Comparison of ENCODE assay signal across 13 cellular contexts in the genomic region with DNA sequence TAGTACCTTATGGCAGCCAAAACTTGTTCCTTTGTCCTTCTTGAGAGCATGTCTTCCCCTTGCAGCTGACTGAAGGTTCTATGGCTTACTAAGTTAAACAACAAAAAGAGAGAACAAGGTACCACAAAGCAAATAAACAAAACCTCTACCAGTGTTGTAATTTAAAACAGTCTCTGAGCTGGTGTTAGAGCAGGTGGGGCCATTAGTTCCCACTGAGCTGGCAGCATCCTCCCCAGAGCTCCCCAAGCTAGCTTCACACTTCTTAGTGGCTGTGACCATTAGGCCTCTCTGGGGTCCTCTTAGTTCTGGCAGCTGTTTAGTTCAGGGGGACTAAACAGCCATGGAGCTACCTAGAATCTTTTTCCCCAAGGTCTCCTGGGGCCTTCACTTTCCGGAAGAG.
DNase-seq lines count a peak whose midpoint lies in the region; ATAC-seq, FAIRE-seq and TF ChIP-seq lines count a peak whose summit lies in the region.
"Had no signal": no experiment of that assay in that cellular context is flagged by ENCODE, and none has a peak within 500 bp of the region (broad histone marks: within the 10 kb centered on the region; RNA-seq: fewer than 3 reads in every experiment).

No MANE protein-coding gene starts in this region.

- H3K27ac Mint-ChIP-seq in GM23338, result no peak overlapping the region
- peak overlapping the region; percentile 97 for H3K27ac Mint-ChIP-seq in nephron progenitor cell

- peak overlapping the region; percentile 4 to 53; a peak in 4 of 6 replicates for H3K27ac ChIP-seq in A549
- no peak overlapping the region for H3K27ac ChIP-seq in GM23338 (ENCODE audit: low read depth)

- H3K9me3 Mint-ChIP-seq in GM23338 (no peaks in the 10 kb centered on the region), nephron progenitor cell (no peaks in the 10 kb centered on the region)

- H3F3A ChIP-seq in GM23338 (replicated peaks; ENCODE audit: low read depth), result no peaks in the 10 kb centered on the region

- H3K4me1 ChIP-seq in A549 (peaks cover 55% of the 10 kb centered on the region), GM23338 (ENCODE audit: insufficient read depth) (peaks cover 32% of the 10 kb centered on the region)

- WGBS in A549 (ENCODE audit: missing lambda C conversion rate), result 92% methylated on average over 1 of the region's 1 CpG

- H3K4me3 ChIP-seq in A549 (no peak overlapping the region), GM23338 (no peak overlapping the region)
- H3K4me3 ChIP-seq: HAP-1 had no signal

- TF ChIP-seq CTCF in A549 (IDR thresholded peaks at IDR 0.05), result no peak
- TF ChIP-seq CTCF in GM23338 (conservative IDR thresholded peaks at IDR 0.05; ENCODE audit: low read depth in 2 of 2), result no peak
- no peak for TF ChIP-seq CTCF in nephron progenitor cell (IDR thresholded peaks at IDR 0.05)

- POLR2A ChIA-PET in A549 (lab: Yijun Ruan, JAX), result no interaction called here

- no peaks in the 10 kb centered on the region for H3K9me2 ChIP-seq in GM23338 (ENCODE audit: insufficient read depth)

- H3K4me2 ChIP-seq in A549 (0 out of 3 replicates have a peak overlapping the region, but pooled peaks have one; percentile 3), GM23338 (no peak overlapping the region)

- CTCF ChIA-PET in A549 (lab: Yijun Ruan, JAX), result interaction anchor here (0.5 to 1.4 kb wide), 3 partner anchors 12 to 39 kb away, joined by 3 to 7 read pairs (median 4); no protein-coding TSS in a partner anchor

- H3K4me3 Mint-ChIP-seq in GM23338, result no peak overlapping the region
- no peak overlapping the region for H3K4me3 Mint-ChIP-seq in nephron progenitor cell

- H3K27me3 Mint-ChIP-seq in GM23338 (ENCODE audit: insufficient read depth, low read depth, poor library complexity) (peaks cover 3% of the 10 kb centered on the region), nephron progenitor cell (ENCODE audit: low read depth, poor library complexity) (no peaks in the 10 kb centered on the region)

- no peak for FAIRE-seq in A549 (lab: Jason Lieb, UNC)
- FAIRE-seq: GM19239 had no signal

- ATAC-seq in A549 (no peak), GM23338 (peak; percentile 68)
- ATAC-seq: PC-3 had no signal

- peaks cover 32% of the 10 kb centered on the region for H3K4me1 Mint-ChIP-seq in GM23338
- H3K4me1 Mint-ChIP-seq in nephron progenitor cell, result peaks cover 60% of the 10 kb centered on the region

- no peak for TF ChIP-seq EP300 in A549 (IDR thresholded peaks at IDR 0.05)

- 0 out of 2 replicates have a peak overlapping the region, but pooled peaks have one; percentile 33 for H2AFZ ChIP-seq in GM23338

- H3K27me3 ChIP-seq in GM23338 (ENCODE audit: insufficient read depth), result no peaks in the 10 kb centered on the region

- TF ChIP-seq RAD21 in A549 (conservative IDR thresholded peaks at IDR 0.05 in 1 of 2, IDR thresholded peaks at IDR 0.05 in 1 of 2), result no peak

- no peaks in the 10 kb centered on the region for H3K9me3 ChIP-seq in A549
- H3K9me3 ChIP-seq: HAP-1 had no signal

- no peaks in the 10 kb centered on the region for H3K36me3 ChIP-seq in GM23338 (ENCODE audit: insufficient read depth)
- H3K36me3 ChIP-seq: HAP-1 had no signal

- no peaks in the 10 kb centered on the region for H3K79me2 ChIP-seq in GM23338 (replicated peaks; ENCODE audit: insufficient read depth)

- no peaks in the 10 kb centered on the region for H4K20me1 ChIP-seq in GM23338 (replicated peaks; ENCODE audit: insufficient read depth)

- TF ChIP-seq POLR2A in A549 (IDR thresholded peaks at IDR 0.05; ENCODE audit: low read length), result no peak

- no peaks in the 10 kb centered on the region for H3K36me3 Mint-ChIP-seq in GM23338 (ENCODE audit: low read depth)
- no peaks in the 10 kb centered on the region for H3K36me3 Mint-ChIP-seq in nephron progenitor cell (ENCODE audit: low read depth)

- no peak for DNase-seq in A549 (ENCODE audit: low read depth in 1 of 2, low spot score in 1 of 2)
- DNase-seq in GM23338 (ENCODE audit: low spot score), result no peak
- peak; percentile 64 for DNase-seq in NCI-H69 (lab: John Stamatoyannopoulos, UW)
- DNase-seq in nephron progenitor cell, result no peak
- DNase-seq in NCI-H2196 treated with DMSO at 0.1 percent for 48 hours (lab: John Stamatoyannopoulos, UW; ENCODE audit: unreplicated experiment), result no peak
- DNase-seq in cerebellum (ENCODE audit: low spot score), result no peak
- no peak for DNase-seq in DMS153 treated with DMSO at 0.1 percent for 48 hours (lab: John Stamatoyannopoulos, UW; ENCODE audit: unreplicated experiment)
- DNase-seq: MV-4-11, NCI-H2029 treated with DMSO at 0.1 percent for 48 hours, NCI-H526 treated with DMSO at 0.1 percent for 48 hours, PC-3 had no signal

TF ChIP-seq in A549, 52 proteins besides CTCF, POLR2A, EP300 and RAD21 (continues in another document):
- TF ChIP-seq EHF (CRISPR knock-in tag; IDR thresholded peaks at IDR 0.05) (no peak), SREBF2 (IDR thresholded peaks at IDR 0.05) (no peak), FOSL2 (IDR thresholded peaks at IDR 0.05) (no peak), FOSL2 (CRISPR knock-in tag; IDR thresholded peaks at IDR 0.05) (no peak), CHD2 (IDR thresholded peaks at IDR 0.05; ENCODE audit: low read length, partially characterized antibody) (no peak), RCOR1 (IDR thresholded peaks at IDR 0.05; ENCODE audit: low read depth, low read length) (no peak), RARB (CRISPR knock-in tag; IDR thresholded peaks at IDR 0.05) (no peak), HOXA7 (CRISPR knock-in tag; IDR thresholded peaks at IDR 0.05) (no peak), KDM1A (IDR thresholded peaks at IDR 0.05; ENCODE audit: low read depth) (no peak), TFCP2L1 (CRISPR knock-in tag; IDR thresholded peaks at IDR 0.05) (no peak), BHLHE40 (IDR thresholded peaks at IDR 0.05; ENCODE audit: low read depth, low read length) (no peak), CHD4 (IDR thresholded peaks at IDR 0.05; ENCODE audit: borderline replicate concordance) (no peak), KDM5A (IDR thresholded peaks at IDR 0.05) (no peak), FOSB (CRISPR knock-in tag; IDR thresholded peaks at IDR 0.05) (no peak), NR3C1 (IDR thresholded peaks at IDR 0.05) (no peak), HOXB13 (CRISPR knock-in tag; IDR thresholded peaks at IDR 0.05; ENCODE audit: low read depth) (no peak)
- TF ChIP-seq, protein P1, sequence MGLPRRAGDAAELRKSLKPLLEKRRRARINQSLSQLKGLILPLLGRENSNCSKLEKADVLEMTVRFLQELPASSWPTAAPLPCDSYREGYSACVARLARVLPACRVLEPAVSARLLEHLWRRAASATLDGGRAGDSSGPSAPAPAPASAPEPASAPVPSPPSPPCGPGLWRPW (IDR thresholded peaks at IDR 0.05), result no peak
- TF ChIP-seq, protein P2, sequence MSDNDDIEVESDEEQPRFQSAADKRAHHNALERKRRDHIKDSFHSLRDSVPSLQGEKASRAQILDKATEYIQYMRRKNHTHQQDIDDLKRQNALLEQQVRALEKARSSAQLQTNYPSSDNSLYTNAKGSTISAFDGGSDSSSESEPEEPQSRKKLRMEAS (IDR thresholded peaks at IDR 0.05), result no peak

TF ChIP-seq in GM23338, 12 proteins besides CTCF, POLR2A, EP300 and RAD21 (continues in another document):
- no peak for TF ChIP-seq POLR2AphosphoS5 (IDR thresholded peaks at IDR 0.05; ENCODE audit: low read depth)
- no peak for TF ChIP-seq STAT1 (IDR thresholded peaks at IDR 0.05; ENCODE audit: unreplicated experiment)
- TF ChIP-seq ZNF331 (CRISPR knock-in tag; IDR thresholded peaks at IDR 0.05; ENCODE audit: low read depth), result no peak
- TF ChIP-seq, protein P3, sequence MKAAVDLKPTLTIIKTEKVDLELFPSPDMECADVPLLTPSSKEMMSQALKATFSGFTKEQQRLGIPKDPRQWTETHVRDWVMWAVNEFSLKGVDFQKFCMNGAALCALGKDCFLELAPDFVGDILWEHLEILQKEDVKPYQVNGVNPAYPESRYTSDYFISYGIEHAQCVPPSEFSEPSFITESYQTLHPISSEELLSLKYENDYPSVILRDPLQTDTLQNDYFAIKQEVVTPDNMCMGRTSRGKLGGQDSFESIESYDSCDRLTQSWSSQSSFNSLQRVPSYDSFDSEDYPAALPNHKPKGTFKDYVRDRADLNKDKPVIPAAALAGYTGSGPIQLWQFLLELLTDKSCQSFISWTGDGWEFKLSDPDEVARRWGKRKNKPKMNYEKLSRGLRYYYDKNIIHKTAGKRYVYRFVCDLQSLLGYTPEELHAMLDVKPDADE (IDR thresholded peaks at IDR 0.05), result no peak
- TF ChIP-seq, protein P4, sequence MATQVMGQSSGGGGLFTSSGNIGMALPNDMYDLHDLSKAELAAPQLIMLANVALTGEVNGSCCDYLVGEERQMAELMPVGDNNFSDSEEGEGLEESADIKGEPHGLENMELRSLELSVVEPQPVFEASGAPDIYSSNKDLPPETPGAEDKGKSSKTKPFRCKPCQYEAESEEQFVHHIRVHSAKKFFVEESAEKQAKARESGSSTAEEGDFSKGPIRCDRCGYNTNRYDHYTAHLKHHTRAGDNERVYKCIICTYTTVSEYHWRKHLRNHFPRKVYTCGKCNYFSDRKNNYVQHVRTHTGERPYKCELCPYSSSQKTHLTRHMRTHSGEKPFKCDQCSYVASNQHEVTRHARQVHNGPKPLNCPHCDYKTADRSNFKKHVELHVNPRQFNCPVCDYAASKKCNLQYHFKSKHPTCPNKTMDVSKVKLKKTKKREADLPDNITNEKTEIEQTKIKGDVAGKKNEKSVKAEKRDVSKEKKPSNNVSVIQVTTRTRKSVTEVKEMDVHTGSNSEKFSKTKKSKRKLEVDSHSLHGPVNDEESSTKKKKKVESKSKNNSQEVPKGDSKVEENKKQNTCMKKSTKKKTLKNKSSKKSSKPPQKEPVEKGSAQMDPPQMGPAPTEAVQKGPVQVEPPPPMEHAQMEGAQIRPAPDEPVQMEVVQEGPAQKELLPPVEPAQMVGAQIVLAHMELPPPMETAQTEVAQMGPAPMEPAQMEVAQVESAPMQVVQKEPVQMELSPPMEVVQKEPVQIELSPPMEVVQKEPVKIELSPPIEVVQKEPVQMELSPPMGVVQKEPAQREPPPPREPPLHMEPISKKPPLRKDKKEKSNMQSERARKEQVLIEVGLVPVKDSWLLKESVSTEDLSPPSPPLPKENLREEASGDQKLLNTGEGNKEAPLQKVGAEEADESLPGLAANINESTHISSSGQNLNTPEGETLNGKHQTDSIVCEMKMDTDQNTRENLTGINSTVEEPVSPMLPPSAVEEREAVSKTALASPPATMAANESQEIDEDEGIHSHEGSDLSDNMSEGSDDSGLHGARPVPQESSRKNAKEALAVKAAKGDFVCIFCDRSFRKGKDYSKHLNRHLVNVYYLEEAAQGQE (IDR thresholded peaks at IDR 0.05; ENCODE audit: unreplicated experiment), result no peak
- no peak for TF ChIP-seq EZH2 (IDR thresholded peaks at IDR 0.05; ENCODE audit: low read depth, unreplicated experiment)
- TF ChIP-seq EZH2phosphoT487 (IDR thresholded peaks at IDR 0.05; ENCODE audit: unreplicated experiment), result no peak
- TF ChIP-seq JUNB (IDR thresholded peaks at IDR 0.05; ENCODE audit: unreplicated experiment), result no peak
- TF ChIP-seq ZNF114 (CRISPR knock-in tag; IDR thresholded peaks at IDR 0.05), result no peak
